In the genomic region with DNA sequence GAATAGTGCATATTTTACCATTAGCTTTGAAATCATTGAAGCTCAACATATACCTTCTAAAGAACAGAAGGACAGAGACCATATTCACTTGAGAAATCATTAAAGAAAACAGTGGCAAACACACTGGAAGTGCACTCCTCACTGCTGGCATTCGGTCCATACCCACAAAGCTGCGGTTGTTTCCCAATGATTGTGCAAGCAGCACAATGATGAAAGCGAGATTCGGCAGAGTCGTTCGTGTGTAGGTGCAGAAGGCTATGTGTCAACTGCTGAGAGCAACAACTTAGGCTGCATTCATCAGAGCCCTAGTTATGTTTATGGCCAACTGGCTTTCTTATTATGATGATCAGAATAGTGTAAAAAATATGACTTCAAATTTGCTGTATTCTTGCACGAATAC, we compare ENCODE assay signal across 23 cellular contexts.
"Had no signal": no experiment of that assay in that cellular context is flagged by ENCODE, and none has a peak within 500 bp of the region (broad histone marks: within the 10 kb centered on the region; RNA-seq: fewer than 3 reads in every experiment).

No MANE protein-coding gene starts in this region.

- H3K27me3 ChIP-seq: body of pancreas, colonic mucosa, esophagus squamous epithelium, left lung, neural progenitor cell, ovary, testis, upper lobe of right lung had no signal

- H3K4me3 ChIP-seq: body of pancreas, colonic mucosa, esophagus squamous epithelium, left lung, neural progenitor cell, ovary, testis, upper lobe of right lung had no signal

- H2AFZ ChIP-seq: neural progenitor cell had no signal

- H3K4me3 Mint-ChIP-seq: activated B cell treated with CpG ODN at 0.5 μM for 24 hours; activated CD8-positive, alpha-beta T cell treated with anti-CD3 and anti-CD28 coated beads, Interleukin-2, amount 10 ng/mL, durations not matched to agents 7 days and 5 days; activated naive CD4-positive, alpha-beta T cell treated with anti-CD3 and anti-CD28 coated beads, Interleukin-2, amount 50 U/mL, for 24 hours; neural progenitor cell; stimulated activated naive CD8-positive, alpha-beta T cell treated with anti-CD3 and anti-CD28 coated beads, Interleukin-15, amount 100 ng/mL, for 72 hours had no signal

- H3K36me3 ChIP-seq: colonic mucosa, esophagus squamous epithelium, left lung, neural progenitor cell, ovary, upper lobe of right lung had no signal

- ATAC-seq: activated CD8-positive, alpha-beta T cell treated with anti-CD3 and anti-CD28 coated beads, Interleukin-2, amount 10 ng/mL, durations not matched to agents 7 days and 5 days; body of pancreas; left lung; sciatic nerve; stimulated activated naive CD8-positive, alpha-beta T cell treated with anti-CD3 and anti-CD28 coated beads, Interleukin-15, amount 100 ng/mL, for 72 hours; upper lobe of right lung had no signal

- H3K27ac Mint-ChIP-seq: activated B cell treated with CpG ODN at 0.5 μM for 24 hours; activated CD8-positive, alpha-beta T cell treated with anti-CD3 and anti-CD28 coated beads, Interleukin-2, amount 10 ng/mL, durations not matched to agents 7 days and 5 days; activated naive CD4-positive, alpha-beta T cell treated with anti-CD3 and anti-CD28 coated beads, Interleukin-2, amount 50 U/mL, for 24 hours; neural progenitor cell; stimulated activated naive CD8-positive, alpha-beta T cell treated with anti-CD3 and anti-CD28 coated beads, Interleukin-15, amount 100 ng/mL, for 72 hours had no signal

- H3K4me1 ChIP-seq: body of pancreas, colonic mucosa, esophagus squamous epithelium, left lung, testis, upper lobe of right lung had no signal

- H3K36me3 Mint-ChIP-seq: activated naive CD4-positive, alpha-beta T cell treated with anti-CD3 and anti-CD28 coated beads, Interleukin-2, amount 50 U/mL, for 24 hours had no signal

- H3K27ac ChIP-seq: body of pancreas, colonic mucosa, esophagus squamous epithelium, left lung, neural progenitor cell, ovary, testis, upper lobe of right lung had no signal

- H3K9ac ChIP-seq: neural progenitor cell had no signal

- DNase-seq: activated B cell treated with CpG ODN at 0.5 μM for 24 hours; activated CD4-positive, alpha-beta T cell treated with anti-CD3 and anti-CD28 coated beads for 48 hours; activated CD8-positive, alpha-beta memory T cell treated with anti-CD3 and anti-CD28 coated beads, Interleukin-2, amount 50 U/mL, for 4 hours; activated CD8-positive, alpha-beta T cell treated with anti-CD3 and anti-CD28 coated beads, Interleukin-2, amount 10 ng/mL, durations not matched to agents 7 days and 5 days; activated effector memory CD4-positive, alpha-beta T cell treated with anti-CD3 and anti-CD28 coated beads, Interleukin-2, amount 50 U/mL, for 16 hours; activated T-cell treated with anti-CD3 and anti-CD28 coated beads, Interleukin-2, amount 50 U/mL, for 48 hours; amniotic stem cell; body of pancreas; central memory CD4-positive, alpha-beta T cell; colonic mucosa; esophagus squamous epithelium; foreskin fibroblast; hippocampal formation; kidney; left lung; mammary epithelial cell; ovary; stimulated activated naive CD8-positive, alpha-beta T cell treated with anti-CD3 and anti-CD28 coated beads, Interleukin-15, amount 100 ng/mL, for 72 hours; testis; upper lobe of right lung had no signal

- H3K27me3 Mint-ChIP-seq: activated B cell treated with CpG ODN at 0.5 μM for 24 hours; activated naive CD4-positive, alpha-beta T cell treated with anti-CD3 and anti-CD28 coated beads, Interleukin-2, amount 50 U/mL, for 24 hours; stimulated activated naive CD8-positive, alpha-beta T cell treated with anti-CD3 and anti-CD28 coated beads, Interleukin-15, amount 100 ng/mL, for 72 hours had no signal

- H3K9me3 Mint-ChIP-seq: neural progenitor cell had no signal

- H3K4me1 Mint-ChIP-seq: activated B cell treated with CpG ODN at 0.5 μM for 24 hours; activated naive CD4-positive, alpha-beta T cell treated with anti-CD3 and anti-CD28 coated beads, Interleukin-2, amount 50 U/mL, for 24 hours; stimulated activated naive CD8-positive, alpha-beta T cell treated with anti-CD3 and anti-CD28 coated beads, Interleukin-15, amount 100 ng/mL, for 72 hours had no signal

- H3K4me2 ChIP-seq: neural progenitor cell had no signal

- H3K9me3 ChIP-seq: body of pancreas, colonic mucosa, esophagus squamous epithelium, left lung, ovary, testis, upper lobe of right lung had no signal
